In genomic region chr20:37564016-37564387, GRCh38 we compare ENCODE assay signal across 1 cellular context.
TF ChIP-seq lines count a peak whose summit lies in the region.

No MANE protein-coding gene starts in this region.

TF ChIP-seq in H1, 55 proteins besides CTCF, POLR2A, EP300 and RAD21:
- TF ChIP-seq SIX5 (IDR thresholded peaks at IDR 0.05; ENCODE audit: low read depth, low read length) (no peak), BRCA1 (IDR thresholded peaks at IDR 0.05; ENCODE audit: low read depth, low read length) (no peak), MAFK (IDR thresholded peaks at IDR 0.05; ENCODE audit: low read depth, low read length) (no peak), PHF8 (conservative IDR thresholded peaks at IDR 0.05; ENCODE audit: low read depth, low read length) (no peak), CBX5 (IDR thresholded peaks at IDR 0.05; ENCODE audit: low read depth, low read length) (no peak)
